1 cellular context compared by ENCODE assay signal in the genomic region with DNA sequence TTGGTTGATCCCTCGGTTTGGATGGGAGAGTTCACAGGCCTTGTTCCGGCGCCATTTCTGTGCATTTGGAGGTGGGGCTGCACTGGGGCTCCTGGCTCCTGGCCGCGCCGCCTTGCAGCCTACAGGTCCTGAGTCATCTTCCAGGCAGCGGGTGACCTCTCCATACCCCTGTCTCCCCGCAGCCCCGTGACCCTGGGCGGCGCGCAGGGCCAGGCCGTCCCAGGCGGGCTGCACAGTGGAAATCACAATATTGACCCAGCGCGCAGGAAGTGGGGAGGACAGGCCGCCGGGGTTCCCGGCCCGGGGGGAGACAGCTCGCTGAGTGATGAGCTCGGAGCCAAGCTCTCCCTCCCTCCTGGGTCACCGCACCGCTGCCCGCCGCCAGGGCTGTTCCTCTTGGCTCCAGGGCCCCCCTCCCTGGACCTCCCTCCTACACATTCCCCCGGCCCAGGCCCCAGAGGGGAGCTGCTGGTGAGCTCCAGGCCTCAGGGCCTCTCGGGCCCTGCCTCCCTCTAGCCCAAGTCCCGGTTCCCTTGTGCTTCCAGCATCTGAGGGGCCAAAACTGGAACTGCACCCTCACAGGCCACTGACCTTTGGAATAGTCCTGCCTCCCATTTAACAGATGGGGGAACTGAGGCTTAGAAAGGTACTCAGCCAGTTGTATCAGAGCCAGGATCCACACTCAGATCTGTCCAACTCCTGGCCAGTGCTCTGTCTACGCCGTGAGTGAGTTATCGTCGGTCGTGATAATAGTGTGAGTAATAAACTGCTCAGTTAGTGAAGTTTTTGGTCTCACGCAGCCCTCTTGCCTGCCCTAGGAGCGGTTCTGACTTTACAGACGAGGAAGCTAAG.
A peak's percentile ranks its signal among the peaks of the same experiment; 100 is the strongest.
TF ChIP-seq lines count a peak whose summit lies in the region.

No MANE protein-coding gene starts in this region.

TF ChIP-seq in K562, 482 proteins besides CTCF, POLR2A, EP300 and RAD21 (continued from another document):
- TF ChIP-seq, protein P1, sequence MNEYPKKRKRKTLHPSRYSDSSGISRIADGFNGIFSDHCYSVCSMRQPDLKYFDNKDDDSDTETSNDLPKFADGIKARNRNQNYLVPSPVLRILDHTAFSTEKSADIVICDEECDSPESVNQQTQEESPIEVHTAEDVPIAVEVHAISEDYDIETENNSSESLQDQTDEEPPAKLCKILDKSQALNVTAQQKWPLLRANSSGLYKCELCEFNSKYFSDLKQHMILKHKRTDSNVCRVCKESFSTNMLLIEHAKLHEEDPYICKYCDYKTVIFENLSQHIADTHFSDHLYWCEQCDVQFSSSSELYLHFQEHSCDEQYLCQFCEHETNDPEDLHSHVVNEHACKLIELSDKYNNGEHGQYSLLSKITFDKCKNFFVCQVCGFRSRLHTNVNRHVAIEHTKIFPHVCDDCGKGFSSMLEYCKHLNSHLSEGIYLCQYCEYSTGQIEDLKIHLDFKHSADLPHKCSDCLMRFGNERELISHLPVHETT (CRISPR knock-in tag; conservative IDR thresholded peaks at IDR 0.05 in 1 of 2, IDR thresholded peaks at IDR 0.05 in 1 of 2) = peak in 1 of 2 experiments; percentile 74; a peak in 2 of 4 replicates
- TF ChIP-seq TFAM (CRISPR knock-in tag; conservative IDR thresholded peaks at IDR 0.05) (no peak), TCFL5 (CRISPR knock-in tag; conservative IDR thresholded peaks at IDR 0.05) (no peak), TCF7L2 (IDR thresholded peaks at IDR 0.05; ENCODE audit: low read depth, low read length) (no peak), ZNF274 (IDR thresholded peaks at IDR 0.05; ENCODE audit: borderline replicate concordance, low read depth, low read length) (no peak), HNRNPUL1 (IDR thresholded peaks at IDR 0.05; ENCODE audit: low read length) (no peak), ZKSCAN1 (IDR thresholded peaks at IDR 0.05; ENCODE audit: low read depth, low read length) (no peak), ZNF316 (IDR thresholded peaks at IDR 0.05) (peak; percentile 69), GTF2F1 (IDR thresholded peaks at IDR 0.05; ENCODE audit: low read depth, low read length) (no peak), PTTG1 (tag; IDR thresholded peaks at IDR 0.05; ENCODE audit: low read depth) (no peak), C11orf30 (IDR thresholded peaks at IDR 0.05; ENCODE audit: low read depth) (peak; percentile 74), BRCA1 (IDR thresholded peaks at IDR 0.05) (no peak), BRCA1 (CRISPR knock-in tag; IDR thresholded peaks at IDR 0.05) (no peak), ELF2 (CRISPR knock-in tag; IDR thresholded peaks at IDR 0.05) (no peak), KDM2B (CRISPR knock-in tag; IDR thresholded peaks at IDR 0.05) (no peak), CEBPG (CRISPR knock-in tag; IDR thresholded peaks at IDR 0.05) (no peak), CEBPG (tag; conservative IDR thresholded peaks at IDR 0.05 in 1 of 2, IDR thresholded peaks at IDR 0.05 in 1 of 2) (no peak)
- TF ChIP-seq, protein P2, sequence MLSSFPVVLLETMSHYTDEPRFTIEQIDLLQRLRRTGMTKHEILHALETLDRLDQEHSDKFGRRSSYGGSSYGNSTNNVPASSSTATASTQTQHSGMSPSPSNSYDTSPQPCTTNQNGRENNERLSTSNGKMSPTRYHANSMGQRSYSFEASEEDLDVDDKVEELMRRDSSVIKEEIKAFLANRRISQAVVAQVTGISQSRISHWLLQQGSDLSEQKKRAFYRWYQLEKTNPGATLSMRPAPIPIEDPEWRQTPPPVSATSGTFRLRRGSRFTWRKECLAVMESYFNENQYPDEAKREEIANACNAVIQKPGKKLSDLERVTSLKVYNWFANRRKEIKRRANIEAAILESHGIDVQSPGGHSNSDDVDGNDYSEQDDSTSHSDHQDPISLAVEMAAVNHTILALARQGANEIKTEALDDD (IDR thresholded peaks at IDR 0.05) = no peak
- TF ChIP-seq, protein P3, sequence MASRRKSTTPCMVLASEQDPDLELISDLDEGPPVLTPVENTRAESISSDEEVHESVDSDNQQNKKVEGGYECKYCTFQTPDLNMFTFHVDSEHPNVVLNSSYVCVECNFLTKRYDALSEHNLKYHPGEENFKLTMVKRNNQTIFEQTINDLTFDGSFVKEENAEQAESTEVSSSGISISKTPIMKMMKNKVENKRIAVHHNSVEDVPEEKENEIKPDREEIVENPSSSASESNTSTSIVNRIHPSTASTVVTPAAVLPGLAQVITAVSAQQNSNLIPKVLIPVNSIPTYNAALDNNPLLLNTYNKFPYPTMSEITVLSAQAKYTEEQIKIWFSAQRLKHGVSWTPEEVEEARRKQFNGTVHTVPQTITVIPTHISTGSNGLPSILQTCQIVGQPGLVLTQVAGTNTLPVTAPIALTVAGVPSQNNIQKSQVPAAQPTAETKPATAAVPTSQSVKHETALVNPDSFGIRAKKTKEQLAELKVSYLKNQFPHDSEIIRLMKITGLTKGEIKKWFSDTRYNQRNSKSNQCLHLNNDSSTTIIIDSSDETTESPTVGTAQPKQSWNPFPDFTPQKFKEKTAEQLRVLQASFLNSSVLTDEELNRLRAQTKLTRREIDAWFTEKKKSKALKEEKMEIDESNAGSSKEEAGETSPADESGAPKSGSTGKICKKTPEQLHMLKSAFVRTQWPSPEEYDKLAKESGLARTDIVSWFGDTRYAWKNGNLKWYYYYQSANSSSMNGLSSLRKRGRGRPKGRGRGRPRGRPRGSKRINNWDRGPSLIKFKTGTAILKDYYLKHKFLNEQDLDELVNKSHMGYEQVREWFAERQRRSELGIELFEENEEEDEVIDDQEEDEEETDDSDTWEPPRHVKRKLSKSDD (conservative IDR thresholded peaks at IDR 0.05; ENCODE audit: low read length) = 0 out of 2 replicates have a peak, but pooled peaks have one; percentile 16
